In genomic region chr2:215316336-215316735, GRCh38 we compare ENCODE assay signal across 13 cellular contexts.
"Had no signal": no experiment of that assay in that cellular context is flagged by ENCODE, and none has a peak within 500 bp of the region (broad histone marks: within the 10 kb centered on the region; RNA-seq: fewer than 3 reads in every experiment).

No MANE protein-coding gene starts in this region.

- H3K27me3 Mint-ChIP-seq: activated CD4-positive, alpha-beta memory T cell treated with anti-CD3 and anti-CD28 coated beads, Interleukin-2, amount 10 ng/mL, durations not matched to agents 7 days and 5 days; activated naive CD8-positive, alpha-beta T cell treated with anti-CD3 and anti-CD28 coated beads, Interleukin-2, amount 10 ng/mL, durations not matched to agents 7 days and 5 days had no signal

- H3K4me3 ChIP-seq: breast epithelium, dorsolateral prefrontal cortex, pancreas, stomach, thoracic aorta had no signal

- H3K4me3 Mint-ChIP-seq: activated CD4-positive, alpha-beta memory T cell treated with anti-CD3 and anti-CD28 coated beads, Interleukin-2, amount 10 ng/mL, durations not matched to agents 7 days and 5 days; activated naive CD8-positive, alpha-beta T cell treated with anti-CD3 and anti-CD28 coated beads, Interleukin-2, amount 10 ng/mL, durations not matched to agents 7 days and 5 days had no signal

- H3K9me3 ChIP-seq: breast epithelium, pancreas, stomach, thoracic aorta had no signal

- ATAC-seq: pancreas had no signal

- H3K36me3 ChIP-seq: breast epithelium had no signal

- H3K9me3 Mint-ChIP-seq: activated CD4-positive, alpha-beta memory T cell treated with anti-CD3 and anti-CD28 coated beads, Interleukin-2, amount 10 ng/mL, durations not matched to agents 7 days and 5 days; activated naive CD8-positive, alpha-beta T cell treated with anti-CD3 and anti-CD28 coated beads, Interleukin-2, amount 10 ng/mL, durations not matched to agents 7 days and 5 days had no signal

- H3K27ac ChIP-seq: breast epithelium, dorsolateral prefrontal cortex, pancreas, stomach, thoracic aorta had no signal

- DNase-seq: activated CD4-positive, alpha-beta memory T cell treated with anti-CD3 and anti-CD28 coated beads, Interleukin-2, amount 10 ng/mL, durations not matched to agents 7 days and 5 days; activated CD8-positive, alpha-beta memory T cell treated with anti-CD3 and anti-CD28 coated beads, Interleukin-2, amount 50 U/mL, for 48 hours; activated effector memory CD4-positive, alpha-beta T cell treated with Interleukin-2 at 50 U/mL for 16 hours; activated naive CD8-positive, alpha-beta T cell treated with anti-CD3 and anti-CD28 coated beads, Interleukin-2, amount 10 ng/mL, durations not matched to agents 7 days and 5 days; aorta; dorsolateral prefrontal cortex; hippocampal formation; pancreas; stimulated activated CD4-positive, alpha-beta T cell treated with anti-CD3 and anti-CD28 coated beads, Interleukin-15, amount 100 ng/mL, for 24 hours; stimulated activated CD4-positive, alpha-beta T cell treated with anti-CD3 and anti-CD28 coated beads, Interleukin-4, amount 100 ng/mL, for 24 hours; stomach had no signal

- H3K27ac Mint-ChIP-seq: activated CD4-positive, alpha-beta memory T cell treated with anti-CD3 and anti-CD28 coated beads, Interleukin-2, amount 10 ng/mL, durations not matched to agents 7 days and 5 days had no signal

- H3K27me3 ChIP-seq: breast epithelium, dorsolateral prefrontal cortex, pancreas, stomach had no signal

- H3K4me1 ChIP-seq: breast epithelium had no signal
